22 cellular contexts compared by ENCODE assay signal in genomic region chr5:151008124-151008491, GRCh38. TPM values are rescaled to one million over a fixed set of nuclear protein-coding genes. Genes with fewer than 3 reads are reported as not detected.
DNase-seq lines count a peak whose midpoint lies in the region; ATAC-seq and TF ChIP-seq lines count a peak whose summit lies in the region.
"Had no signal": no experiment of that assay in that cellular context is flagged by ENCODE, and none has a peak within 500 bp of the region (broad histone marks: within the 10 kb centered on the region; RNA-seq: fewer than 3 reads in every experiment).

No MANE protein-coding gene starts in this region.

- H3K4me3 ChIP-seq in cardiac muscle cell (no peak overlapping the region), esophagus squamous epithelium (no peak overlapping the region), gastrocnemius medialis (no peak overlapping the region), upper lobe of right lung (no peak overlapping the region)
- H3K4me3 ChIP-seq: PC-9 had no signal

- no peak for ATAC-seq in Right ventricle myocardium inferior
- no peak for ATAC-seq in gastrocnemius medialis
- no peak for ATAC-seq in upper lobe of right lung
- ATAC-seq in GM21515 (IDR thresholded peaks at IDR 0.05; ENCODE audit: unreplicated experiment), result no peak
- no peak for ATAC-seq in GM19395 (IDR thresholded peaks at IDR 0.05; ENCODE audit: unreplicated experiment)

- H3K27me3 ChIP-seq in cardiac muscle cell, result no peaks in the 10 kb centered on the region
- H3K27me3 ChIP-seq in esophagus squamous epithelium, result no peaks in the 10 kb centered on the region
- H3K27me3 ChIP-seq in gastrocnemius medialis, result no peaks in the 10 kb centered on the region
- H3K27me3 ChIP-seq in upper lobe of right lung, result no peaks in the 10 kb centered on the region

- no peak for TF ChIP-seq CTCF in cardiac muscle cell (IDR thresholded peaks at IDR 0.05; ENCODE audit: low read depth, low read length)
- no peak for TF ChIP-seq CTCF in esophagus squamous epithelium (IDR thresholded peaks at IDR 0.05)
- TF ChIP-seq CTCF in gastrocnemius medialis (IDR thresholded peaks at IDR 0.05 in 4 of 5, conservative IDR thresholded peaks at IDR 0.05 in 1 of 5), result no peak
- no peak for TF ChIP-seq CTCF in upper lobe of right lung (IDR thresholded peaks at IDR 0.05)

- in situ Hi-C loops in gastrocnemius medialis (cut with MboI; ENCODE audit: low sequenced_read_pairs in 4 of 4), result loop anchor here in 2 of 4 donors (5.0 to 10.0 kb wide), 2 partner anchors 39 to 87 kb away; no protein-coding TSS in a partner anchor

- TF ChIP-seq POLR2A in esophagus squamous epithelium (IDR thresholded peaks at IDR 0.05) (no peak), gastrocnemius medialis (IDR thresholded peaks at IDR 0.05) (no peak)

- H3K27ac ChIP-seq in cardiac muscle cell (peak overlapping the region; percentile 45), esophagus squamous epithelium (peak overlapping the region; percentile 30 to 93 (median 78)), gastrocnemius medialis (peak overlapping the region in 3 of 4 donors; percentile 12 to 78 (median 69)), upper lobe of right lung (peak overlapping the region; percentile 89)
- H3K27ac ChIP-seq: 22Rv1, C4-2B, HL-60, PC-9 had no signal

- 52 to 64% methylated on average over 2 to 3 of the region's 3 CpGs for WGBS in esophagus squamous epithelium, 2 donors

- no peaks in the 10 kb centered on the region for H3K36me3 ChIP-seq in cardiac muscle cell
- no peaks in the 10 kb centered on the region for H3K36me3 ChIP-seq in esophagus squamous epithelium
- H3K36me3 ChIP-seq in gastrocnemius medialis, result no peaks in the 10 kb centered on the region
- no peaks in the 10 kb centered on the region for H3K36me3 ChIP-seq in upper lobe of right lung

- H3K9me3 ChIP-seq in cardiac muscle cell (ENCODE audit: low read depth) (no peaks in the 10 kb centered on the region), esophagus squamous epithelium (no peaks in the 10 kb centered on the region), gastrocnemius medialis (no peaks in the 10 kb centered on the region), upper lobe of right lung (no peaks in the 10 kb centered on the region)

- intact Hi-C loops in Right ventricle myocardium inferior (cut with DNase I) (no loop called here), esophagus squamous epithelium (cut with DNase I) (no loop called here), gastrocnemius medialis (cut with DNase I; ENCODE audit: low total_unique reads) (no loop called here), upper lobe of right lung (cut with DNase I) (no loop called here)

- H3K4me1 ChIP-seq in cardiac muscle cell (ENCODE audit: low read depth) (peaks cover 19% of the 10 kb centered on the region), esophagus squamous epithelium (peaks cover 10 to 57% (median 30%) of the 10 kb centered on the region in 3 donors), gastrocnemius medialis (peaks cover 34% of the 10 kb centered on the region in 2 donors), upper lobe of right lung (peaks cover 41% of the 10 kb centered on the region)

- DNase-seq in cardiac muscle cell (ENCODE audit: low read depth in 1 of 2, low spot score in 1 of 2) (peak in 1 of 2 donors; percentile 15), Right ventricle myocardium inferior (ENCODE audit: missing footprints) (no peak), esophagus squamous epithelium (lab: John Stamatoyannopoulos, UW) (no peak), gastrocnemius medialis (no peak), upper lobe of right lung (no peak), DMS53 treated with DMSO at 0.1 percent for 48 hours (lab: John Stamatoyannopoulos, UW; ENCODE audit: unreplicated experiment) (no peak)
- DNase-seq: AML-193, DMS79, H9, IMR-90, Karpas-422, NCI-H1417 treated with DMSO at 0.1 percent for 48 hours, NCI-H1930, NCI-H226, NCI-H526, PC-9 had no signal

RNA-seq across cellular contexts. Expression of gene GPX3, which starts 12.3 kb away (rescaled TPM):
- 46.6 and 73.7 TPM in 2 replicates for total RNA-seq in cardiac muscle cell
- polyA plus RNA-seq in cardiac muscle cell, result 79.8 and 121 TPM in 2 replicates
- total RNA-seq in Right ventricle myocardium inferior, result 627 TPM
- 1,000 to 10,000 TPM in 1 of 4 donors, 100 to 1,000 TPM in 3; 166 to 1,028 (median 489) TPM for total RNA-seq in esophagus squamous epithelium
- total RNA-seq in gastrocnemius medialis, result 1,000 to 10,000 TPM in 1 of 4 donors, 100 to 1,000 TPM in 3; 504 to 1,227 (median 655) TPM
- total RNA-seq in upper lobe of right lung, result 1,259 TPM
- total RNA-seq: MCF 10A had no signal
